ENCODE assay signal across 12 cellular contexts in genomic region chr9:37424204-37424685, GRCh38. TPM values are rescaled to one million over a fixed set of nuclear protein-coding genes. Genes with fewer than 3 reads are reported as not detected.
DNase-seq lines count a peak whose midpoint lies in the region; ATAC-seq, FAIRE-seq and TF ChIP-seq lines count a peak whose summit lies in the region.
"Had no signal": no experiment of that assay in that cellular context is flagged by ENCODE, and none has a peak within 500 bp of the region (broad histone marks: within the 10 kb centered on the region; RNA-seq: fewer than 3 reads in every experiment).

No MANE protein-coding gene starts in this region.

- DNase-seq in activated T-cell treated with anti-CD3 and anti-CD28 coated beads, Interleukin-2, amount 50 U/mL, for 72 hours: no peak
- DNase-seq in activated T-cell treated with anti-CD3 and anti-CD28 coated beads, Interleukin-2, amount 50 U/mL, for 1 hour: no peak
- DNase-seq in kidney (no peak), suprapubic skin (ENCODE audit: low spot score in 2 of 2) (no peak), ecto neural progenitor cell (ENCODE audit: low spot score) (no peak), germinal center (ENCODE audit: low spot score) (no peak), DMS 273 treated with DMSO at 0.1 percent for 48 hours (lab: John Stamatoyannopoulos, UW) (no peak)
- DNase-seq: islet precursor cell; stimulated activated CD4-positive, alpha-beta T cell treated with anti-CD3 and anti-CD28 coated beads, Interleukin-12 subunit alpha, Interleukin-12 subunit beta, amount 100 ng/mL, for 4 hours had no signal

- H3K27me3 Mint-ChIP-seq in activated T-cell treated with anti-CD3 and anti-CD28 coated beads, Interleukin-2, amount 50 U/mL, for 72 hours (ENCODE audit: low read depth): no peaks in the 10 kb centered on the region
- no peaks in the 10 kb centered on the region for H3K27me3 Mint-ChIP-seq in activated T-helper 17 cell treated with anti-CD3 and anti-CD28 coated beads, Interleukin-2, amount 50 U/mL, for 72 hours

- TF ChIP-seq POLR2A in suprapubic skin (IDR thresholded peaks at IDR 0.05): no peak

- H3K4me3 Mint-ChIP-seq in activated T-cell treated with anti-CD3 and anti-CD28 coated beads, Interleukin-2, amount 50 U/mL, for 72 hours: peak overlapping the region; percentile 90 to 99
- peak overlapping the region; percentile 96 for H3K4me3 Mint-ChIP-seq in activated T-helper 17 cell treated with anti-CD3 and anti-CD28 coated beads, Interleukin-2, amount 50 U/mL, for 72 hours

- H3K9me3 ChIP-seq in kidney (ENCODE audit: control insufficient read depth in 1 of 2, low read length in 2 of 2) (no peaks in the 10 kb centered on the region), suprapubic skin (no peaks in the 10 kb centered on the region)

- no peaks in the 10 kb centered on the region for H3K9me3 Mint-ChIP-seq in activated T-cell treated with anti-CD3 and anti-CD28 coated beads, Interleukin-2, amount 50 U/mL, for 72 hours
- H3K9me3 Mint-ChIP-seq in activated T-helper 17 cell treated with anti-CD3 and anti-CD28 coated beads, Interleukin-2, amount 50 U/mL, for 72 hours: no peaks in the 10 kb centered on the region

- peak overlapping the region in 1 of 2 donors; percentile 51 for H3K27ac ChIP-seq in kidney (ENCODE audit: low read depth in 2 of 2, low read length in 2 of 2)
- peak overlapping the region; percentile 1 for H3K27ac ChIP-seq in suprapubic skin

- H3K4me3 ChIP-seq in kidney (ENCODE audit: low read length in 2 of 2) (peak overlapping the region; percentile 86 to 91), suprapubic skin (peak overlapping the region; percentile 85)

- no peak overlapping the region for H3K27ac Mint-ChIP-seq in activated T-cell treated with anti-CD3 and anti-CD28 coated beads, Interleukin-2, amount 50 U/mL, for 72 hours
- H3K27ac Mint-ChIP-seq in activated T-helper 17 cell treated with anti-CD3 and anti-CD28 coated beads, Interleukin-2, amount 50 U/mL, for 72 hours: no peak overlapping the region

- intact Hi-C loops in kidney (cut with DNase I): no loop called here

- H3K4me1 ChIP-seq in kidney (ENCODE audit: control insufficient read depth in 1 of 2, insufficient read depth in 1 of 2, low read depth in 1 of 2, low read length in 2 of 2): peaks cover 6 to 38% of the 10 kb centered on the region in 2 donors
- peaks cover 34% of the 10 kb centered on the region for H3K4me1 ChIP-seq in suprapubic skin

- H3K9ac ChIP-seq in kidney (ENCODE audit: low read length in 2 of 2): peak overlapping the region; percentile 6 to 65

- FAIRE-seq in kidney (lab: Jason Lieb, UNC): no peak
- FAIRE-seq: urothelium cell line had no signal

- H3K36me3 Mint-ChIP-seq in activated T-cell treated with anti-CD3 and anti-CD28 coated beads, Interleukin-2, amount 50 U/mL, for 72 hours (ENCODE audit: insufficient read depth in 2 of 2): peaks cover 2 to 22% of the 10 kb centered on the region in 2 donors
- peaks cover 34% of the 10 kb centered on the region for H3K36me3 Mint-ChIP-seq in activated T-helper 17 cell treated with anti-CD3 and anti-CD28 coated beads, Interleukin-2, amount 50 U/mL, for 72 hours (ENCODE audit: low read depth)

- no peak for ATAC-seq in activated T-cell treated with anti-CD3 and anti-CD28 coated beads, Interleukin-2, amount 50 U/mL, for 72 hours (replicated peaks in 1 of 2)
- ATAC-seq in activated T-helper 17 cell treated with anti-CD3 and anti-CD28 coated beads, Interleukin-2, amount 50 U/mL, for 72 hours (replicated peaks): no peak

- WGBS in suprapubic skin: 69% methylated on average over 5 of the region's 8 CpGs

- no peak for TF ChIP-seq EP300 in suprapubic skin (IDR thresholded peaks at IDR 0.05)

- H3K27me3 ChIP-seq in suprapubic skin: no peaks in the 10 kb centered on the region
- H3K27me3 ChIP-seq: cardiac muscle cell had no signal

- H3K4me1 Mint-ChIP-seq in activated T-cell treated with anti-CD3 and anti-CD28 coated beads, Interleukin-2, amount 50 U/mL, for 72 hours (ENCODE audit: low read depth): peaks cover 22% of the 10 kb centered on the region
- peaks cover 7% of the 10 kb centered on the region for H3K4me1 Mint-ChIP-seq in activated T-helper 17 cell treated with anti-CD3 and anti-CD28 coated beads, Interleukin-2, amount 50 U/mL, for 72 hours

- TF ChIP-seq CTCF in kidney (IDR thresholded peaks at IDR 0.05; ENCODE audit: borderline replicate concordance, extremely low read depth, insufficient read depth) (no peak), suprapubic skin (IDR thresholded peaks at IDR 0.05) (no peak)

- H3K36me3 ChIP-seq in kidney (ENCODE audit: control insufficient read depth in 1 of 2, insufficient read depth in 2 of 2, low read length in 2 of 2): peaks cover 13 to 29% of the 10 kb centered on the region in 2 donors
- H3K36me3 ChIP-seq in suprapubic skin: peaks cover 31% of the 10 kb centered on the region

RNA-seq across cellular contexts. Expression of gene GRHPR, which starts 1.7 kb away (rescaled TPM):
- 10 to 100 TPM; 70.2 to 94.2 TPM for total RNA-seq in activated T-cell treated with anti-CD3 and anti-CD28 coated beads, Interleukin-2, amount 50 U/mL, for 72 hours
- 10 to 100 TPM; 46.4 to 47.0 TPM for total RNA-seq in activated T-helper 17 cell treated with anti-CD3 and anti-CD28 coated beads, Interleukin-2, amount 50 U/mL, for 72 hours
- 101 TPM for total RNA-seq in kidney
- polyA plus RNA-seq in kidney (ENCODE audit: insufficient read depth, low read depth, low replicate concordance): 257 TPM
- total RNA-seq in suprapubic skin: 100 to 1,000 TPM; 132 to 156 (median 141) TPM

RNA-seq across cellular contexts. Expression of gene ZBTB5, which starts 41.0 kb away (rescaled TPM):
- total RNA-seq in activated T-cell treated with anti-CD3 and anti-CD28 coated beads, Interleukin-2, amount 50 U/mL, for 72 hours: 10 to 100 TPM in 1 of 2 donors, 1 to 10 TPM in 1; 9.9 to 13.2 TPM
- 10 to 100 TPM in 1 of 2 donors, 1 to 10 TPM in 1; 7.7 to 13.8 TPM for total RNA-seq in activated T-helper 17 cell treated with anti-CD3 and anti-CD28 coated beads, Interleukin-2, amount 50 U/mL, for 72 hours
- 14.1 TPM for total RNA-seq in kidney
- 6.1 TPM for polyA plus RNA-seq in kidney (ENCODE audit: insufficient read depth, low read depth, low replicate concordance)
- 10 to 100 TPM; 18.0 to 24.7 (median 23.5) TPM for total RNA-seq in suprapubic skin
